Comparison of ENCODE assay signal across 8 cellular contexts in the genomic region with DNA sequence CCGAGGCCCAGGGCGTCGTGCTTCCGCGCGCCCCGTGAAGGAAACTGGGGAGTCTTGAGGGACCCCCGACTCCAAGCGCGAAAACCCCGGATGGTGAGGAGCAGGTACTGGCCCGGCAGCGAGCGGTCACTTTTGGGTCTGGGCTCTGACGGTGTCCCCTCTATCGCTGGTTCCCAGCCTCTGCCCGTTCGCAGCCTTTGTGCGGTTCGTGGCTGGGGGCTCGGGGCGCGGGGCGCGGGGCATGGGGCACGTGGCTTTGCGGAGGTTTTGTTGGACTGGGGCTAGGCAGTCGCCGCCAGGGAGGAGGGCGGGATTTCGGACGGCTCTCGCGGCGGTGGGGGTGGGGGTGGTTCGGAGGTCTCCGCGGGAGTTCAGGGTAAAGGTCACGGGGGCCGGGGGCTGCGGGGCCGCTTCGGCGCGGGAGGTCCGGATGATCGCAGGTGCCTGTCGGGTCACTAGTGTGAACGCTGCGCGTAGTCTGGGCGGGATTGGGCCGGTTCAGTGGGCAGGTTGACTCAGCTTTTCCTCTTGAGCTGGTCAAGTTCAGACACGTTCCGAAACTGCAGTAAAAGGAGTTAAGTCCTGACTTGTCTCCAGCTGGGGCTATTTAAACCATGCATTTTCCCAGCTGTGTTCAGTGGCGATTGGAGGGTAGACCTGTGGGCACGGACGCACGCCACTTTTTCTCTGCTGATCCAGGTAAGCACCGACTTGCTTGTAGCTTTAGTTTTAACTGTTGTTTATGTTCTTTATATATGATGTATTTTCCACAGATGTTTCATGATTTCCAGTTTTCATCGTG. TPM values are rescaled to one million over a fixed set of nuclear protein-coding genes. Genes with fewer than 3 reads are reported as not detected.
A peak's percentile ranks its signal among the peaks of the same experiment; 100 is the strongest.
DNase-seq lines count a peak whose midpoint lies in the region; ATAC-seq, FAIRE-seq and TF ChIP-seq lines count a peak whose summit lies in the region.

No MANE protein-coding gene starts in this region.

- H3K27me3 ChIP-seq in BLaER1, result no peaks in the 10 kb centered on the region
- H3K27me3 ChIP-seq in HepG2 (ENCODE audit: control insufficient read depth in 1 of 2, insufficient read depth in 2 of 2, low read length in 2 of 2), result peaks cover 0 to 5% of the 10 kb centered on the region in 2 experiments; a peak in 1 of 5 replicates

- H4K20me1 ChIP-seq in BLaER1 (peaks cover 39% of the 10 kb centered on the region), HepG2 (ENCODE audit: insufficient read depth, low read length) (peaks cover 27% of the 10 kb centered on the region)

- 2% methylated on average over 7 of the region's 61 CpGs for WGBS in HepG2 (ENCODE audit: low lambda C conversion rate)

- in situ Hi-C loops in HepG2 (cut with HindIII; ENCODE audit: extremely low pct_ligation_motif_present, low pct_unique_long_range_greater_than_20kb), result loop anchor here (5.0 kb wide), 1 partner anchor 61 kb away; a partner anchor contains a TSS

- DNase-seq in NCI-H524 (lab: John Stamatoyannopoulos, UW) (peak; percentile 61 to 82), HepG2 (ENCODE audit: low spot score) (peak; percentile 96)
- peak; percentile 66 for DNase-seq in activated CD4-positive, alpha-beta T cell treated with anti-CD3 and anti-CD28 coated beads, Interleukin-2, amount 10 ng/mL, durations not matched to agents 7 days and 5 days
- peak; percentile 49 to 58 for DNase-seq in stimulated activated CD4-positive, alpha-beta T cell treated with anti-CD3 and anti-CD28 coated beads, Interleukin-2, amount 100 ng/mL, for 48 hours

- H3K9me3 Mint-ChIP-seq in activated CD4-positive, alpha-beta T cell treated with anti-CD3 and anti-CD28 coated beads, Interleukin-2, amount 10 ng/mL, durations not matched to agents 7 days and 5 days, result no peaks in the 10 kb centered on the region
- no peaks in the 10 kb centered on the region for H3K9me3 Mint-ChIP-seq in dendritic cell treated with granulocyte-macrophage colony-stimulating factor and Interleukin-4, amounts not matched to agents 40 ng/mL and 50 ng/mL, for 4 days

- H3K4me2 ChIP-seq in BLaER1 (peak overlapping the region; percentile 87), HepG2 (ENCODE audit: low read depth, low read length) (peak overlapping the region; percentile 79)

- peak overlapping the region; percentile 93 for H3K4me3 Mint-ChIP-seq in activated CD4-positive, alpha-beta T cell treated with anti-CD3 and anti-CD28 coated beads, Interleukin-2, amount 10 ng/mL, durations not matched to agents 7 days and 5 days
- peak overlapping the region; percentile 89 for H3K4me3 Mint-ChIP-seq in dendritic cell treated with granulocyte-macrophage colony-stimulating factor and Interleukin-4, amounts not matched to agents 40 ng/mL and 50 ng/mL, for 4 days

- H3K27ac Mint-ChIP-seq in activated CD4-positive, alpha-beta T cell treated with anti-CD3 and anti-CD28 coated beads, Interleukin-2, amount 10 ng/mL, durations not matched to agents 7 days and 5 days, result peak overlapping the region; percentile 100
- H3K27ac Mint-ChIP-seq in dendritic cell treated with granulocyte-macrophage colony-stimulating factor and Interleukin-4, amounts not matched to agents 40 ng/mL and 50 ng/mL, for 4 days, result peak overlapping the region; percentile 99

- no peak overlapping the region for H2AFZ ChIP-seq in HepG2 (ENCODE audit: low read length)

- intact Hi-C loops in dendritic cell treated with granulocyte-macrophage colony-stimulating factor and Interleukin-4, amounts not matched to agents 40 ng/mL and 50 ng/mL, for 4 days (cut with micrococcal nuclease), result loop anchor here (1.0 to 5.0 kb wide), 3 partner anchors 21 to 62 kb away; a partner anchor contains a TSS
- intact Hi-C loops in HepG2 (cut with micrococcal nuclease; ENCODE audit: unreplicated experiment), result loop anchor here (1.0 to 5.0 kb wide), 2 partner anchors 21 to 196 kb away; a partner anchor contains a TSS

- no peaks in the 10 kb centered on the region for H3K27me3 Mint-ChIP-seq in activated CD4-positive, alpha-beta T cell treated with anti-CD3 and anti-CD28 coated beads, Interleukin-2, amount 10 ng/mL, durations not matched to agents 7 days and 5 days
- H3K27me3 Mint-ChIP-seq in dendritic cell treated with granulocyte-macrophage colony-stimulating factor and Interleukin-4, amounts not matched to agents 40 ng/mL and 50 ng/mL, for 4 days, result no peaks in the 10 kb centered on the region

- H3K4me3 ChIP-seq in BLaER1 (peak overlapping the region; percentile 85), HepG2 (replicated peaks in 1 of 3; ENCODE audit: insufficient read depth in 1 of 3, low read depth in 2 of 3, low read length in 3 of 3) (peak overlapping the region; percentile 82 to 94 (median 88))

- H3K27ac ChIP-seq in BLaER1 (peak overlapping the region; percentile 100), HepG2 (ENCODE audit: extremely low read length, insufficient read depth, low read length) (peak overlapping the region; percentile 99)

- no peak for TF ChIP-seq CTCF in HepG2 (CRISPR knock-in tag; IDR thresholded peaks at IDR 0.05)

- no TSS peak for BruUV-seq in HepG2 (replicated peaks; lab: Mats Ljungman, UMichigan)

- ATAC-seq in GM19328 (IDR thresholded peaks at IDR 0.05; ENCODE audit: unreplicated experiment), result peak; percentile 40
- peak; percentile 56 for ATAC-seq in HG03460 (IDR thresholded peaks at IDR 0.05; ENCODE audit: unreplicated experiment)
- ATAC-seq in HepG2, result peak; percentile 75

- TF ChIP-seq POLR2A in HepG2 (IDR thresholded peaks at IDR 0.05; ENCODE audit: insufficient read depth in 1 of 2, low read depth in 2 of 2, low read length in 2 of 2), result peak; percentile 94 to 99

- TF ChIP-seq RAD21 in HepG2 (CRISPR knock-in tag; IDR thresholded peaks at IDR 0.05), result no peak

- H3K4me1 ChIP-seq in BLaER1 (peaks cover 12% of the 10 kb centered on the region), HepG2 (ENCODE audit: insufficient read depth, low read length) (peaks cover 27% of the 10 kb centered on the region)

- peak overlapping the region; percentile 100 for H3K9ac ChIP-seq in BLaER1
- peak overlapping the region; percentile 95 for H3K9ac ChIP-seq in HepG2 (ENCODE audit: insufficient read depth, low read depth, low read length)

- peaks cover 77% of the 10 kb centered on the region for H3K79me2 ChIP-seq in HepG2 (ENCODE audit: insufficient read depth, low read length)

- H3K9me3 ChIP-seq in BLaER1 (0 out of 2 replicates have a peak, but pooled peaks cover 5% of the 10 kb centered on the region), HepG2 (ENCODE audit: low read length) (no peaks in the 10 kb centered on the region)

- H3K36me3 ChIP-seq in BLaER1, result peaks cover 39% of the 10 kb centered on the region
- H3K36me3 ChIP-seq in HepG2 (replicated peaks in 1 of 2; ENCODE audit: control insufficient read depth in 1 of 2, insufficient read depth in 2 of 2, low read length in 2 of 2), result peaks cover 0 to 14% of the 10 kb centered on the region in 2 experiments; a peak in 3 of 5 replicates

- peak; percentile 84 for FAIRE-seq in HepG2 (lab: Jason Lieb, UNC)

- H3K4me1 Mint-ChIP-seq in activated CD4-positive, alpha-beta T cell treated with anti-CD3 and anti-CD28 coated beads, Interleukin-2, amount 10 ng/mL, durations not matched to agents 7 days and 5 days, result peaks cover 61% of the 10 kb centered on the region
- peaks cover 26% of the 10 kb centered on the region for H3K4me1 Mint-ChIP-seq in dendritic cell treated with granulocyte-macrophage colony-stimulating factor and Interleukin-4, amounts not matched to agents 40 ng/mL and 50 ng/mL, for 4 days (ENCODE audit: low read depth)

- peaks cover 47% of the 10 kb centered on the region for H3K36me3 Mint-ChIP-seq in activated CD4-positive, alpha-beta T cell treated with anti-CD3 and anti-CD28 coated beads, Interleukin-2, amount 10 ng/mL, durations not matched to agents 7 days and 5 days (ENCODE audit: low read depth)
- peaks cover 57% of the 10 kb centered on the region for H3K36me3 Mint-ChIP-seq in dendritic cell treated with granulocyte-macrophage colony-stimulating factor and Interleukin-4, amounts not matched to agents 40 ng/mL and 50 ng/mL, for 4 days (ENCODE audit: low read depth)

- POLR2A ChIA-PET in activated CD4-positive, alpha-beta T cell treated with anti-CD3 and anti-CD28 coated beads, Interleukin-2, amount 10 ng/mL, durations not matched to agents 7 days and 5 days (lab: Charles Lee), result no interaction called here
- POLR2A ChIA-PET in HepG2 (lab: Yijun Ruan, JAX), result interaction anchor here (0.6 to 3.3 kb wide), 22 partner anchors 8 to 1539 kb away, joined by 3 to 184 read pairs (median 4); a partner anchor contains a TSS

- peak; percentile 12 to 71; a peak in 2 of 4 replicates for TF ChIP-seq EP300 in HepG2 (IDR thresholded peaks at IDR 0.05; ENCODE audit: low read depth in 2 of 2, low read length in 2 of 2)
- TF ChIP-seq EP300 in HepG2 (CRISPR knock-in tag; IDR thresholded peaks at IDR 0.05; ENCODE audit: borderline replicate concordance), result peak; percentile 39; the same call in 1 of the 2 replicates

- CTCF ChIA-PET in activated CD4-positive, alpha-beta T cell treated with anti-CD3 and anti-CD28 coated beads, Interleukin-2, amount 10 ng/mL, durations not matched to agents 7 days and 5 days (lab: Charles Lee), result interaction anchor here (0.7 to 2.4 kb wide), 16 partner anchors 9 to 518 kb away, joined by 3 to 25 read pairs (median 4); no protein-coding TSS in a partner anchor
- CTCF ChIA-PET in HepG2 (lab: Yijun Ruan, JAX; ENCODE audit: low intra/inter-chr PET ratio, low total read pairs), result interaction anchor here (0.6 kb wide), 1 partner anchor 21 kb away, joined by 3 read pairs; no protein-coding TSS in a partner anchor

RNA-seq across cellular contexts. Expression of a gene that starts 0.6 kb away (rescaled TPM):
- total RNA-seq in activated CD4-positive, alpha-beta T cell treated with anti-CD3 and anti-CD28 coated beads, Interleukin-2, amount 10 ng/mL, durations not matched to agents 7 days and 5 days, result 100 to 1,000 TPM; 207 to 214 TPM
- 314 and 466 TPM in 2 replicates for total RNA-seq in HepG2 (2016; rRNA removed; fragmentation: Illumina TruSeq; extraction: Trizol)
- total RNA-seq in HepG2 (2016; cell fraction: cytosol; rRNA removed; fragmentation: Illumina TruSeq; extraction: Trizol; ENCODE audit: low read depth), result 106 and 114 TPM in 2 replicates
- 318 and 433 TPM in 2 replicates for total RNA-seq in HepG2 (2016; cell fraction: insoluble cytoplasmic fraction; rRNA removed; fragmentation: Illumina TruSeq; extraction: Trizol)
- total RNA-seq in HepG2 (2016; cell fraction: membrane; rRNA removed; fragmentation: Illumina TruSeq; extraction: Trizol), result 152 and 204 TPM in 2 replicates
- 480 and 515 TPM in 2 replicates for total RNA-seq in HepG2 (2016; cell fraction: nucleus; rRNA removed; fragmentation: Illumina TruSeq; extraction: Trizol)
- 23.9 and 29.3 TPM in 2 replicates for polyA plus RNA-seq in HepG2 (2011; rRNA removed)
- polyA plus RNA-seq in HepG2 (2011; cell fraction: cytosol; rRNA removed), result 8.1 and 12.2 TPM in 2 replicates
- polyA plus RNA-seq in HepG2 (2011; cell fraction: nucleus; rRNA removed), result 21.1 and 35.5 TPM in 2 replicates
- 29.6 and 57.6 TPM in 2 replicates for polyA plus RNA-seq in HepG2 (2012)
- 20.1 and 21.0 TPM in 2 replicates for polyA plus RNA-seq in HepG2 (2016; cell fraction: cytosol; fragmentation: Illumina TruSeq; extraction: Trizol; ENCODE audit: low read depth)
- polyA plus RNA-seq in HepG2 (2016; cell fraction: insoluble cytoplasmic fraction; fragmentation: Illumina TruSeq; extraction: Trizol; ENCODE audit: low read depth), result 174 and 187 TPM in 2 replicates
- polyA plus RNA-seq in HepG2 (2016; cell fraction: membrane; fragmentation: Illumina TruSeq; extraction: Trizol; ENCODE audit: low read depth), result 57.3 and 58.5 TPM in 2 replicates
- 472 and 516 TPM in 2 replicates for polyA plus RNA-seq in HepG2 (2016; cell fraction: nucleus; fragmentation: Illumina TruSeq; extraction: Trizol; ENCODE audit: insufficient read depth, low read depth)
- 42.3 and 54.4 TPM in 2 replicates for polyA minus RNA-seq in HepG2 (2011; rRNA and poly(A)+ RNA removed; ENCODE audit: low replicate concordance)
- polyA minus RNA-seq in HepG2 (2011; cell fraction: cytosol; rRNA and poly(A)+ RNA removed), result 71.4 and 82.9 TPM in 2 replicates
- polyA minus RNA-seq in HepG2 (2011; cell fraction: nucleus; rRNA and poly(A)+ RNA removed), result 248 and 279 TPM in 2 replicates

Comparison
In these comparisons a context has a peak if more than half of its experiments do, and no peak if none do; other contexts are left out.
1. Peak in every context shown above with its lines: DNase-seq, ATAC-seq, H3K4me3 ChIP-seq and H3K27ac ChIP-seq.